In the genomic region with DNA sequence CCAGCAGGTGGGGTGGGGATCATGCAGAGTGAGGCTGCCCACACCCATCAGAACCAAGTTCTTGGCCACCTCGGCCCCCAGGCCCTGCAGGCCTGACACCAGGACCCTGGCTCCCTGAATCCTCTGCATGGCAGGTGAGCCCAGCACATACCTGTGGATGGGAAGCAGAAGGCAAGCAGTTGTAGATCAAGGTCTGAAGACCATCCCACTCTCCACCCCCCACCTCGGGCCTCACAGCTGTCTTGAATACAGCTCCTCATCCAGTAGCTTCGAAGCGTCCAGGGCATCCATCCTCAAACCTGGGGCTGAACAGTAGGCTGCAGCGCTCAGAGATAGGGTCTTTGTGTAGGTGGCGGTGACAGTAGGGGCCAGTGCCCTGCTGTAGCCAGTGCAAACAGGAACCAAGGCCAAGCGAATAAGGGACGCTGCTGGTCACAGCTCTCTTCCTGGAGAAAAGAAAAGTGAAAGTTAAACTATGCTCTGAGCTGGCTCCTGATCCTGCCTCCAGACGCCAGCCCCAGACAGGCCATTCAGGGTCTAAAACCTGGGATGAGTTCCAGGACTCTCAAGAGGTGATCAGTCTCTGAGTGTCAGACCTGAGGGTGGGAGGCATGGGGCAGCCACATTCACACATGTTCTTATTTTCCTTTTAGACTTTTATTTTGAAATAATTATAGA, we compare ENCODE assay signal across 1 cellular context.
TF ChIP-seq lines count a peak whose summit lies in the region.

A gene with protein sequence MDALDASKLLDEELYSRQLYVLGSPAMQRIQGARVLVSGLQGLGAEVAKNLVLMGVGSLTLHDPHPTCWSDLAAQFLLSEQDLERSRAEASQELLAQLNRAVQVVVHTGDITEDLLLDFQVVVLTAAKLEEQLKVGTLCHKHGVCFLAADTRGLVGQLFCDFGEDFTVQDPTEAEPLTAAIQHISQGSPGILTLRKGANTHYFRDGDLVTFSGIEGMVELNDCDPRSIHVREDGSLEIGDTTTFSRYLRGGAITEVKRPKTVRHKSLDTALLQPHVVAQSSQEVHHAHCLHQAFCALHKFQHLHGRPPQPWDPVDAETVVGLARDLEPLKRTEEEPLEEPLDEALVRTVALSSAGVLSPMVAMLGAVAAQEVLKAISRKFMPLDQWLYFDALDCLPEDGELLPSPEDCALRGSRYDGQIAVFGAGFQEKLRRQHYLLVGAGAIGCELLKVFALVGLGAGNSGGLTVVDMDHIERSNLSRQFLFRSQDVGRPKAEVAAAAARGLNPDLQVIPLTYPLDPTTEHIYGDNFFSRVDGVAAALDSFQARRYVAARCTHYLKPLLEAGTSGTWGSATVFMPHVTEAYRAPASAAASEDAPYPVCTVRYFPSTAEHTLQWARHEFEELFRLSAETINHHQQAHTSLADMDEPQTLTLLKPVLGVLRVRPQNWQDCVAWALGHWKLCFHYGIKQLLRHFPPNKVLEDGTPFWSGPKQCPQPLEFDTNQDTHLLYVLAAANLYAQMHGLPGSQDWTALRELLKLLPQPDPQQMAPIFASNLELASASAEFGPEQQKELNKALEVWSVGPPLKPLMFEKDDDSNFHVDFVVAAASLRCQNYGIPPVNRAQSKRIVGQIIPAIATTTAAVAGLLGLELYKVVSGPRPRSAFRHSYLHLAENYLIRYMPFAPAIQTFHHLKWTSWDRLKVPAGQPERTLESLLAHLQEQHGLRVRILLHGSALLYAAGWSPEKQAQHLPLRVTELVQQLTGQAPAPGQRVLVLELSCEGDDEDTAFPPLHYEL (minus strand): TSS at position 457 of the 678 bp plus-strand sequence. CDS start 166 bp downstream, at position 291.

TF ChIP-seq in HepG2, 621 proteins besides CTCF, POLR2A, EP300 and RAD21 (continued from another document and continues in another):
- TF ChIP-seq, protein P1, sequence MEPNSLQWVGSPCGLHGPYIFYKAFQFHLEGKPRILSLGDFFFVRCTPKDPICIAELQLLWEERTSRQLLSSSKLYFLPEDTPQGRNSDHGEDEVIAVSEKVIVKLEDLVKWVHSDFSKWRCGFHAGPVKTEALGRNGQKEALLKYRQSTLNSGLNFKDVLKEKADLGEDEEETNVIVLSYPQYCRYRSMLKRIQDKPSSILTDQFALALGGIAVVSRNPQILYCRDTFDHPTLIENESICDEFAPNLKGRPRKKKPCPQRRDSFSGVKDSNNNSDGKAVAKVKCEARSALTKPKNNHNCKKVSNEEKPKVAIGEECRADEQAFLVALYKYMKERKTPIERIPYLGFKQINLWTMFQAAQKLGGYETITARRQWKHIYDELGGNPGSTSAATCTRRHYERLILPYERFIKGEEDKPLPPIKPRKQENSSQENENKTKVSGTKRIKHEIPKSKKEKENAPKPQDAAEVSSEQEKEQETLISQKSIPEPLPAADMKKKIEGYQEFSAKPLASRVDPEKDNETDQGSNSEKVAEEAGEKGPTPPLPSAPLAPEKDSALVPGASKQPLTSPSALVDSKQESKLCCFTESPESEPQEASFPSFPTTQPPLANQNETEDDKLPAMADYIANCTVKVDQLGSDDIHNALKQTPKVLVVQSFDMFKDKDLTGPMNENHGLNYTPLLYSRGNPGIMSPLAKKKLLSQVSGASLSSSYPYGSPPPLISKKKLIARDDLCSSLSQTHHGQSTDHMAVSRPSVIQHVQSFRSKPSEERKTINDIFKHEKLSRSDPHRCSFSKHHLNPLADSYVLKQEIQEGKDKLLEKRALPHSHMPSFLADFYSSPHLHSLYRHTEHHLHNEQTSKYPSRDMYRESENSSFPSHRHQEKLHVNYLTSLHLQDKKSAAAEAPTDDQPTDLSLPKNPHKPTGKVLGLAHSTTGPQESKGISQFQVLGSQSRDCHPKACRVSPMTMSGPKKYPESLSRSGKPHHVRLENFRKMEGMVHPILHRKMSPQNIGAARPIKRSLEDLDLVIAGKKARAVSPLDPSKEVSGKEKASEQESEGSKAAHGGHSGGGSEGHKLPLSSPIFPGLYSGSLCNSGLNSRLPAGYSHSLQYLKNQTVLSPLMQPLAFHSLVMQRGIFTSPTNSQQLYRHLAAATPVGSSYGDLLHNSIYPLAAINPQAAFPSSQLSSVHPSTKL (CRISPR knock-in tag; IDR thresholded peaks at IDR 0.05), result peak; percentile 39; the same call in 1 of the 2 replicates
- TF ChIP-seq DR1 (CRISPR knock-in tag; IDR thresholded peaks at IDR 0.05) (no peak), ARNT2 (CRISPR knock-in tag; IDR thresholded peaks at IDR 0.05; ENCODE audit: low read depth) (no peak), SIX1 (CRISPR knock-in tag; IDR thresholded peaks at IDR 0.05; ENCODE audit: borderline replicate concordance) (no peak), RXRB (CRISPR knock-in tag; IDR thresholded peaks at IDR 0.05; ENCODE audit: borderline replicate concordance) (peak; percentile 41; the same call in 1 of the 2 replicates), MIER2 (CRISPR knock-in tag; IDR thresholded peaks at IDR 0.05) (0 out of 2 replicates have a peak, but pooled peaks have one; percentile 11), MXI1 (IDR thresholded peaks at IDR 0.05; ENCODE audit: borderline replicate concordance, low read depth, low read length) (peak; percentile 32; the same call in 1 of the 3 replicates), ZNF292 (CRISPR knock-in tag; IDR thresholded peaks at IDR 0.05; ENCODE audit: borderline replicate concordance, low read depth) (peak; percentile 70; the same call in 1 of the 2 replicates), ZFX (CRISPR knock-in tag; IDR thresholded peaks at IDR 0.05; ENCODE audit: low read depth) (peak; percentile 66), ZNF296 (CRISPR knock-in tag; conservative IDR thresholded peaks at IDR 0.05) (peak; percentile 92), ZNF605 (CRISPR knock-in tag; IDR thresholded peaks at IDR 0.05) (peak; percentile 64; the same call in 1 of the 2 replicates), HMG20B (CRISPR knock-in tag; conservative IDR thresholded peaks at IDR 0.05) (no peak), MIER3 (CRISPR knock-in tag; IDR thresholded peaks at IDR 0.05; ENCODE audit: borderline replicate concordance) (0 out of 2 replicates have a peak, but pooled peaks have one; percentile 27), POLR2AphosphoS2 (IDR thresholded peaks at IDR 0.05; ENCODE audit: low read depth, low read length) (no peak), MXD4 (CRISPR knock-in tag; IDR thresholded peaks at IDR 0.05) (no peak), ZNF501 (CRISPR knock-in tag; IDR thresholded peaks at IDR 0.05) (peak; percentile 36; the same call in 1 of the 2 replicates), ZBTB7B (CRISPR knock-in tag; IDR thresholded peaks at IDR 0.05) (peak; percentile 76; the same call in 1 of the 2 replicates)
- TF ChIP-seq, protein P2, sequence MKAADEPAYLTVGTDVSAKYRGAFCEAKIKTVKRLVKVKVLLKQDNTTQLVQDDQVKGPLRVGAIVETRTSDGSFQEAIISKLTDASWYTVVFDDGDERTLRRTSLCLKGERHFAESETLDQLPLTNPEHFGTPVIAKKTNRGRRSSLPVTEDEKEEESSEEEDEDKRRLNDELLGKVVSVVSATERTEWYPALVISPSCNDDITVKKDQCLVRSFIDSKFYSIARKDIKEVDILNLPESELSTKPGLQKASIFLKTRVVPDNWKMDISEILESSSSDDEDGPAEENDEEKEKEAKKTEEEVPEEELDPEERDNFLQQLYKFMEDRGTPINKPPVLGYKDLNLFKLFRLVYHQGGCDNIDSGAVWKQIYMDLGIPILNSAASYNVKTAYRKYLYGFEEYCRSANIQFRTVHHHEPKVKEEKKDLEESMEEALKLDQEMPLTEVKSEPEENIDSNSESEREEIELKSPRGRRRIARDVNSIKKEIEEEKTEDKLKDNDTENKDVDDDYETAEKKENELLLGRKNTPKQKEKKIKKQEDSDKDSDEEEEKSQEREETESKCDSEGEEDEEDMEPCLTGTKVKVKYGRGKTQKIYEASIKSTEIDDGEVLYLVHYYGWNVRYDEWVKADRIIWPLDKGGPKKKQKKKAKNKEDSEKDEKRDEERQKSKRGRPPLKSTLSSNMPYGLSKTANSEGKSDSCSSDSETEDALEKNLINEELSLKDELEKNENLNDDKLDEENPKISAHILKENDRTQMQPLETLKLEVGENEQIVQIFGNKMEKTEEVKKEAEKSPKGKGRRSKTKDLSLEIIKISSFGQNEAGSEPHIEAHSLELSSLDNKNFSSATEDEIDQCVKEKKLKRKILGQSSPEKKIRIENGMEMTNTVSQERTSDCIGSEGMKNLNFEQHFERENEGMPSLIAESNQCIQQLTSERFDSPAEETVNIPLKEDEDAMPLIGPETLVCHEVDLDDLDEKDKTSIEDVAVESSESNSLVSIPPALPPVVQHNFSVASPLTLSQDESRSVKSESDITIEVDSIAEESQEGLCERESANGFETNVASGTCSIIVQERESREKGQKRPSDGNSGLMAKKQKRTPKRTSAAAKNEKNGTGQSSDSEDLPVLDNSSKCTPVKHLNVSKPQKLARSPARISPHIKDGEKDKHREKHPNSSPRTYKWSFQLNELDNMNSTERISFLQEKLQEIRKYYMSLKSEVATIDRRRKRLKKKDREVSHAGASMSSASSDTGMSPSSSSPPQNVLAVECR (CRISPR knock-in tag; IDR thresholded peaks at IDR 0.05; ENCODE audit: borderline replicate concordance), result peak; percentile 68
- TF ChIP-seq, protein P3, sequence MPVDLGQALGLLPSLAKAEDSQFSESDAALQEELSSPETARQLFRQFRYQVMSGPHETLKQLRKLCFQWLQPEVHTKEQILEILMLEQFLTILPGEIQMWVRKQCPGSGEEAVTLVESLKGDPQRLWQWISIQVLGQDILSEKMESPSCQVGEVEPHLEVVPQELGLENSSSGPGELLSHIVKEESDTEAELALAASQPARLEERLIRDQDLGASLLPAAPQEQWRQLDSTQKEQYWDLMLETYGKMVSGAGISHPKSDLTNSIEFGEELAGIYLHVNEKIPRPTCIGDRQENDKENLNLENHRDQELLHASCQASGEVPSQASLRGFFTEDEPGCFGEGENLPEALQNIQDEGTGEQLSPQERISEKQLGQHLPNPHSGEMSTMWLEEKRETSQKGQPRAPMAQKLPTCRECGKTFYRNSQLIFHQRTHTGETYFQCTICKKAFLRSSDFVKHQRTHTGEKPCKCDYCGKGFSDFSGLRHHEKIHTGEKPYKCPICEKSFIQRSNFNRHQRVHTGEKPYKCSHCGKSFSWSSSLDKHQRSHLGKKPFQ (CRISPR knock-in tag; IDR thresholded peaks at IDR 0.05; ENCODE audit: insufficient replicate concordance), result no peak
- TF ChIP-seq, protein P4, sequence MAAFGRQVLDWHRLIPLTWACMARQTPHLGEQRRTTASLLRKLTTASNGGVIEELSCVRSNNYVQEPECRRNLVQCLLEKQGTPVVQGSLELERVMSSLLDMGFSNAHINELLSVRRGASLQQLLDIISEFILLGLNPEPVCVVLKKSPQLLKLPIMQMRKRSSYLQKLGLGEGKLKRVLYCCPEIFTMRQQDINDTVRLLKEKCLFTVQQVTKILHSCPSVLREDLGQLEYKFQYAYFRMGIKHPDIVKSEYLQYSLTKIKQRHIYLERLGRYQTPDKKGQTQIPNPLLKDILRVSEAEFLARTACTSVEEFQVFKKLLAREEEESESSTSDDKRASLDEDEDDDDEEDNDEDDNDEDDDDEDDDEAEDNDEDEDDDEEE (CRISPR knock-in tag; IDR thresholded peaks at IDR 0.05), result no peak
- TF ChIP-seq, protein P5, sequence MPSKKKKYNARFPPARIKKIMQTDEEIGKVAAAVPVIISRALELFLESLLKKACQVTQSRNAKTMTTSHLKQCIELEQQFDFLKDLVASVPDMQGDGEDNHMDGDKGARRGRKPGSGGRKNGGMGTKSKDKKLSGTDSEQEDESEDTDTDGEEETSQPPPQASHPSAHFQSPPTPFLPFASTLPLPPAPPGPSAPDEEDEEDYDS (CRISPR knock-in tag; IDR thresholded peaks at IDR 0.05), result 0 out of 2 replicates have a peak, but pooled peaks have one; percentile 22
- TF ChIP-seq, protein P6, sequence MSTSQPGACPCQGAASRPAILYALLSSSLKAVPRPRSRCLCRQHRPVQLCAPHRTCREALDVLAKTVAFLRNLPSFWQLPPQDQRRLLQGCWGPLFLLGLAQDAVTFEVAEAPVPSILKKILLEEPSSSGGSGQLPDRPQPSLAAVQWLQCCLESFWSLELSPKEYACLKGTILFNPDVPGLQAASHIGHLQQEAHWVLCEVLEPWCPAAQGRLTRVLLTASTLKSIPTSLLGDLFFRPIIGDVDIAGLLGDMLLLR (CRISPR knock-in tag; IDR thresholded peaks at IDR 0.05), result no peak
- TF ChIP-seq, protein P7, sequence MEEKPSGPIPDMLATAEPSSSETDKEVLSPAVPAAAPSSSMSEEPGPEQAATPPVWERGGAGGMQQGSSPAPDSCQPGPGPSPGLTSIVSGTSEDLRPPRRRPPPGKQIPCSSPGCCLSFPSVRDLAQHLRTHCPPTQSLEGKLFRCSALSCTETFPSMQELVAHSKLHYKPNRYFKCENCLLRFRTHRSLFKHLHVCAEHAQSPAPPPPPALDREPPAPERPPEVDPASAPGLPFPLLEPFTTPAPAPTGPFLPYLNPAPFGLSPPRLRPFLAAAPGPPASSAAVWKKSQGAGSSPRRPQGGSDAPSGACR (CRISPR knock-in tag; IDR thresholded peaks at IDR 0.05), result no peak
- TF ChIP-seq, protein P8, sequence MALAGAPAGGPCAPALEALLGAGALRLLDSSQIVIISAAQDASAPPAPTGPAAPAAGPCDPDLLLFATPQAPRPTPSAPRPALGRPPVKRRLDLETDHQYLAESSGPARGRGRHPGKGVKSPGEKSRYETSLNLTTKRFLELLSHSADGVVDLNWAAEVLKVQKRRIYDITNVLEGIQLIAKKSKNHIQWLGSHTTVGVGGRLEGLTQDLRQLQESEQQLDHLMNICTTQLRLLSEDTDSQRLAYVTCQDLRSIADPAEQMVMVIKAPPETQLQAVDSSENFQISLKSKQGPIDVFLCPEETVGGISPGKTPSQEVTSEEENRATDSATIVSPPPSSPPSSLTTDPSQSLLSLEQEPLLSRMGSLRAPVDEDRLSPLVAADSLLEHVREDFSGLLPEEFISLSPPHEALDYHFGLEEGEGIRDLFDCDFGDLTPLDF (CRISPR knock-in tag; IDR thresholded peaks at IDR 0.05), result no peak
- TF ChIP-seq, protein P9, sequence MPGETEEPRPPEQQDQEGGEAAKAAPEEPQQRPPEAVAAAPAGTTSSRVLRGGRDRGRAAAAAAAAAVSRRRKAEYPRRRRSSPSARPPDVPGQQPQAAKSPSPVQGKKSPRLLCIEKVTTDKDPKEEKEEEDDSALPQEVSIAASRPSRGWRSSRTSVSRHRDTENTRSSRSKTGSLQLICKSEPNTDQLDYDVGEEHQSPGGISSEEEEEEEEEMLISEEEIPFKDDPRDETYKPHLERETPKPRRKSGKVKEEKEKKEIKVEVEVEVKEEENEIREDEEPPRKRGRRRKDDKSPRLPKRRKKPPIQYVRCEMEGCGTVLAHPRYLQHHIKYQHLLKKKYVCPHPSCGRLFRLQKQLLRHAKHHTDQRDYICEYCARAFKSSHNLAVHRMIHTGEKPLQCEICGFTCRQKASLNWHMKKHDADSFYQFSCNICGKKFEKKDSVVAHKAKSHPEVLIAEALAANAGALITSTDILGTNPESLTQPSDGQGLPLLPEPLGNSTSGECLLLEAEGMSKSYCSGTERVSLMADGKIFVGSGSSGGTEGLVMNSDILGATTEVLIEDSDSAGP (CRISPR knock-in tag; IDR thresholded peaks at IDR 0.05; ENCODE audit: borderline replicate concordance), result peak; percentile 54; the same call in 1 of the 2 replicates
- TF ChIP-seq, protein P10, sequence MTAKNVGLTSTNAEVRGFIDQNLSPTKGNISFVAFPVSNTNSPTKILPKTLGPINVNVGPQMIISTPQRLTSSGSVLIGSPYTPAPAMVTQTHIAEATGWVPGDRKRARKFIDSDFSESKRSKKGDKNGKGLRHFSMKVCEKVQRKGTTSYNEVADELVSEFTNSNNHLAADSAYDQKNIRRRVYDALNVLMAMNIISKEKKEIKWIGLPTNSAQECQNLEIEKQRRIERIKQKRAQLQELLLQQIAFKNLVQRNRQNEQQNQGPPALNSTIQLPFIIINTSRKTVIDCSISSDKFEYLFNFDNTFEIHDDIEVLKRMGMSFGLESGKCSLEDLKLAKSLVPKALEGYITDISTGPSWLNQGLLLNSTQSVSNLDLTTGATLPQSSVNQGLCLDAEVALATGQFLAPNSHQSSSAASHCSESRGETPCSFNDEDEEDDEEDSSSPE (CRISPR knock-in tag; IDR thresholded peaks at IDR 0.05), result no peak
